Comparison of ENCODE assay signal across 23 cellular contexts in genomic region chr9:84513473-84513872, GRCh38.
"Had no signal": no experiment of that assay in that cellular context is flagged by ENCODE, and none has a peak within 500 bp of the region (broad histone marks: within the 10 kb centered on the region; RNA-seq: fewer than 3 reads in every experiment).

No MANE protein-coding gene starts in this region.

- H3K4me3 ChIP-seq: dorsolateral prefrontal cortex, esophagus squamous epithelium, gastrocnemius medialis, stomach, suprapubic skin, vagina had no signal

- ATAC-seq: activated naive CD8-positive, alpha-beta T cell treated with anti-CD3 and anti-CD28 coated beads, Interleukin-2, amount 50 U/mL, for 24 hours; activated T-cell treated with anti-CD3 and anti-CD28 coated beads, Interleukin-2, amount 50 U/mL, for 72 hours; effector memory CD8-positive, alpha-beta T cell; gastrocnemius medialis; natural killer cell treated with Interleukin-12 subunit alpha and Interleukin-12 subunit beta and Interleukin-15 and Interleukin-18, amount 100 ng/mL, for 72 hours; sciatic nerve; stimulated activated memory B cell treated with anti-CD40 and anti-IgM and Interleukin-4, amounts not matched to agents 10 μg/mL and 1 μg/mL and 100 μg/mL, for 72 hours; T-helper 17 cell had no signal

- FAIRE-seq: colon, endothelial cell of umbilical vein, small intestine had no signal

- DNase-seq: activated CD4-positive, alpha-beta memory T cell treated with anti-CD3 and anti-CD28 coated beads, Interleukin-2, amount 10 ng/mL, durations not matched to agents 7 days and 5 days; activated CD4-positive, alpha-beta T cell treated with anti-CD3 and anti-CD28 coated beads, Interleukin-2, amount 10 ng/mL, durations not matched to agents 24 days and 14 days; activated effector memory CD4-positive, alpha-beta T cell treated with Interleukin-2 at 50 U/mL for 16 hours; activated naive CD4-positive, alpha-beta T cell treated with anti-CD3 and anti-CD28 coated beads for 36 hours; activated naive CD8-positive, alpha-beta T cell treated with anti-CD3 and anti-CD28 coated beads, Interleukin-2, amount 50 U/mL, for 24 hours; activated T-cell treated with anti-CD3 and anti-CD28 coated beads, Interleukin-2, amount 50 U/mL, for 72 hours; central memory CD4-positive, alpha-beta T cell; dorsolateral prefrontal cortex; effector memory CD8-positive, alpha-beta T cell; esophagus squamous epithelium; gastrocnemius medialis; small intestine; stimulated activated CD4-positive, alpha-beta T cell treated with anti-CD3 and anti-CD28 coated beads, Interleukin-15, amount 100 ng/mL, for 24 hours; stomach; SW 1271; T-helper 17 cell had no signal

- H3K36me3 ChIP-seq: esophagus squamous epithelium, gastrocnemius medialis, stomach, suprapubic skin, vagina had no signal

- H3K4me1 ChIP-seq: gastrocnemius medialis, suprapubic skin, vagina had no signal

- H3K27me3 ChIP-seq: dorsolateral prefrontal cortex, esophagus squamous epithelium, gastrocnemius medialis, stomach, suprapubic skin, vagina had no signal

- H3K9me3 ChIP-seq: gastrocnemius medialis, suprapubic skin, vagina had no signal

- H3K27ac ChIP-seq: dorsolateral prefrontal cortex, esophagus squamous epithelium, gastrocnemius medialis, stomach, suprapubic skin, vagina had no signal
